15 cellular contexts compared by ENCODE assay signal in genomic region chr5:13946111-13946510, GRCh38. TPM values are rescaled to one million over a fixed set of nuclear protein-coding genes. Genes with fewer than 3 reads are reported as not detected.
DNase-seq lines count a peak whose midpoint lies in the region; ATAC-seq lines count a peak whose summit lies in the region.
"Had no signal": no experiment of that assay in that cellular context is flagged by ENCODE, and none has a peak within 500 bp of the region (broad histone marks: within the 10 kb centered on the region; RNA-seq: fewer than 3 reads in every experiment).

No MANE protein-coding gene starts in this region.

- ATAC-seq in GM19463 (IDR thresholded peaks at IDR 0.05; ENCODE audit: unreplicated experiment): no peak
- ATAC-seq: pancreas had no signal

- no peaks in the 10 kb centered on the region for H3K9me3 ChIP-seq in SK-N-MC (ENCODE audit: low read depth, low read length)
- H3K9me3 ChIP-seq: pancreas, SK-N-SH, spleen had no signal

- H3K4me3 ChIP-seq in SK-N-MC: peak overlapping the region; percentile 30
- H3K4me3 ChIP-seq: pancreas, spleen had no signal

- no peaks in the 10 kb centered on the region for H3K27me3 Mint-ChIP-seq in activated CD4-positive, alpha-beta memory T cell treated with anti-CD3 and anti-CD28 coated beads, Interleukin-2, amount 10 ng/mL, durations not matched to agents 7 days and 5 days

- no peaks in the 10 kb centered on the region for H3K4me1 Mint-ChIP-seq in activated CD4-positive, alpha-beta memory T cell treated with anti-CD3 and anti-CD28 coated beads, Interleukin-2, amount 10 ng/mL, durations not matched to agents 7 days and 5 days

- no peak overlapping the region for H3K27ac ChIP-seq in SK-N-MC
- H3K27ac ChIP-seq: pancreas, spleen had no signal

- in situ Hi-C loops in KBM-7 (cut with MboI; ENCODE audit: low pct_unique_long_range_greater_than_20kb, low sequenced_read_pairs): no loop called here

- no peak overlapping the region for H3K9ac ChIP-seq in SK-N-MC (ENCODE audit: insufficient read length)
- H3K9ac ChIP-seq: SK-N-SH had no signal

- CTCF ChIA-PET in activated CD4-positive, alpha-beta memory T cell treated with anti-CD3 and anti-CD28 coated beads, Interleukin-2, amount 10 ng/mL, durations not matched to agents 7 days and 5 days (lab: Charles Lee): no interaction called here

- no peaks in the 10 kb centered on the region for H3K36me3 ChIP-seq in SK-N-MC (ENCODE audit: insufficient read depth, low read length)
- H3K36me3 ChIP-seq: pancreas, spleen had no signal

- no peaks in the 10 kb centered on the region for H3K36me3 Mint-ChIP-seq in activated CD4-positive, alpha-beta memory T cell treated with anti-CD3 and anti-CD28 coated beads, Interleukin-2, amount 10 ng/mL, durations not matched to agents 7 days and 5 days (ENCODE audit: low read depth)

- no peak overlapping the region for H3K4me3 Mint-ChIP-seq in activated CD4-positive, alpha-beta memory T cell treated with anti-CD3 and anti-CD28 coated beads, Interleukin-2, amount 10 ng/mL, durations not matched to agents 7 days and 5 days
- H3K4me3 Mint-ChIP-seq: activated T-cell treated with anti-CD3 and anti-CD28 coated beads, Interleukin-2, amount 50 U/mL, for 24 hours had no signal

- POLR2A ChIA-PET in activated CD4-positive, alpha-beta memory T cell treated with anti-CD3 and anti-CD28 coated beads, Interleukin-2, amount 10 ng/mL, durations not matched to agents 7 days and 5 days (lab: Charles Lee): no interaction called here

- DNase-seq in GM04503 (ENCODE audit: low read depth) (peak; percentile 66), SK-N-MC (ENCODE audit: low read depth, low spot score) (peak; percentile 18), fibroblast of gingiva (ENCODE audit: low read depth) (peak; percentile 74), superior temporal gyrus (ENCODE audit: extremely low spot score) (peak; percentile 64), KBM-7 (no peak)
- DNase-seq in activated CD4-positive, alpha-beta memory T cell treated with anti-CD3 and anti-CD28 coated beads, Interleukin-2, amount 10 ng/mL, durations not matched to agents 7 days and 5 days: no peak
- DNase-seq: activated CD4-positive, alpha-beta T cell treated with anti-CD3 and anti-CD28 coated beads, Interleukin-2, amount 50 U/mL, for 1 hour; activated T-cell treated with anti-CD3 and anti-CD28 coated beads, Interleukin-2, amount 50 U/mL, for 24 hours; kidney glomerular epithelial cell; NCI-H2107; pancreas; SK-N-SH; spleen; stimulated activated naive CD4-positive, alpha-beta T cell treated with Interleukin-2 at 50 U/mL for 16 hours had no signal

- H3K9me3 Mint-ChIP-seq in activated CD4-positive, alpha-beta memory T cell treated with anti-CD3 and anti-CD28 coated beads, Interleukin-2, amount 10 ng/mL, durations not matched to agents 7 days and 5 days: no peaks in the 10 kb centered on the region
- H3K9me3 Mint-ChIP-seq: activated T-cell treated with anti-CD3 and anti-CD28 coated beads, Interleukin-2, amount 50 U/mL, for 24 hours had no signal

- H3K27ac Mint-ChIP-seq in activated CD4-positive, alpha-beta memory T cell treated with anti-CD3 and anti-CD28 coated beads, Interleukin-2, amount 10 ng/mL, durations not matched to agents 7 days and 5 days: no peak overlapping the region
- H3K27ac Mint-ChIP-seq: activated T-cell treated with anti-CD3 and anti-CD28 coated beads, Interleukin-2, amount 50 U/mL, for 24 hours had no signal

RNA-seq across cellular contexts. Expression of gene DNAH5, which starts 1.6 kb away (rescaled TPM):
- total RNA-seq in activated CD4-positive, alpha-beta memory T cell treated with anti-CD3 and anti-CD28 coated beads, Interleukin-2, amount 10 ng/mL, durations not matched to agents 7 days and 5 days: not detected

Comparison
In these comparisons a context has a peak if more than half of its experiments do, and no peak if none do; other contexts are left out.
1. DNase-seq: peak in GM04503 (single experiment), SK-N-MC (single experiment), fibroblast of gingiva (single experiment) and superior temporal gyrus (single experiment); none in activated CD4-positive, alpha-beta memory T cell treated with anti-CD3 and anti-CD28 coated beads, Interleukin-2, amount 10 ng/mL, durations not matched to agents 7 days and 5 days (single experiment) and KBM-7 (single experiment).